15 cellular contexts compared by ENCODE assay signal in the genomic region with DNA sequence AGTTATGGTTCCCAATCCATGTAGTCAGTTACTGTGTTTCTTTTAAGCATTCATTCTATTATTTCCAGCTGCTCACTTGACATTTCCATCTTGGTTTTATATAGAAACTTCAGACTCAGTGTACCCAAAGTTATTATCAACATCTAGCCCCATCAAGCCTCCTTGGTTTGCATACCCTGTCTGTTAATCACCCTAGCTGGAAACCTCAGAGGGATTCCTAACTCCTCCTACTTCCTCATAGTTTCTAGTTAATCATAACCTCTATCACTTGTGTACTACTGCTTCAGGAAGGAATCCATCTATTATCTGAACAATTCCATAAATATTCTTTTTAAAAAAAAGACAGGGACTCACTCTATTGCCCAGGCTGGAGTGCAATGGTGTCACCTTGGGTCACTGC.
A peak's percentile ranks its signal among the peaks of the same experiment; 100 is the strongest.
DNase-seq lines count a peak whose midpoint lies in the region; FAIRE-seq and TF ChIP-seq lines count a peak whose summit lies in the region.
"Had no signal": no experiment of that assay in that cellular context is flagged by ENCODE, and none has a peak within 500 bp of the region (broad histone marks: within the 10 kb centered on the region; RNA-seq: fewer than 3 reads in every experiment).

No MANE protein-coding gene starts in this region.

- H3K27ac ChIP-seq in astrocyte (ENCODE audit: low read depth, low read length), result peak overlapping the region; percentile 75
- H3K27ac ChIP-seq: gastroesophageal sphincter, psoas muscle had no signal

- H3K4me3 ChIP-seq in astrocyte (ENCODE audit: insufficient read depth, low read depth, low read length), result no peak overlapping the region
- H3K4me3 ChIP-seq: gastroesophageal sphincter, psoas muscle had no signal

- H3K9me3 ChIP-seq in astrocyte (ENCODE audit: insufficient read depth, low read depth, low read length), result no peaks in the 10 kb centered on the region
- H3K9me3 ChIP-seq: gastroesophageal sphincter, psoas muscle had no signal

- H3K27ac Mint-ChIP-seq in astrocyte (ENCODE audit: unreplicated experiment) (peak overlapping the region; percentile 66), endothelial cell (ENCODE audit: unreplicated experiment) (no peak overlapping the region)
- H3K27ac Mint-ChIP-seq: activated CD8-positive, alpha-beta memory T cell treated with anti-CD3 and anti-CD28 coated beads, Interleukin-2, amount 10 ng/mL, durations not matched to agents 7 days and 5 days had no signal

- H3K4me1 Mint-ChIP-seq in astrocyte (ENCODE audit: low read depth, unreplicated experiment) (peaks cover 28% of the 10 kb centered on the region), endothelial cell (ENCODE audit: unreplicated experiment) (no peaks in the 10 kb centered on the region)

- H3K36me3 Mint-ChIP-seq in astrocyte (ENCODE audit: low read depth, unreplicated experiment) (peaks cover 8% of the 10 kb centered on the region), endothelial cell (ENCODE audit: low read depth, unreplicated experiment) (no peaks in the 10 kb centered on the region)
- H3K36me3 Mint-ChIP-seq: WTC11 had no signal

- peak; percentile 88 for FAIRE-seq in astrocyte (lab: Jason Lieb, UNC)

- H3K4me1 ChIP-seq in astrocyte (ENCODE audit: insufficient read depth, low read length), result peaks cover 16% of the 10 kb centered on the region
- H3K4me1 ChIP-seq: gastroesophageal sphincter, psoas muscle had no signal

- no peaks in the 10 kb centered on the region for H3K36me3 ChIP-seq in astrocyte (ENCODE audit: insufficient read depth, low read length)

- no peaks in the 10 kb centered on the region for H4K20me1 ChIP-seq in astrocyte (ENCODE audit: insufficient read depth, low read length)

- H3K27me3 Mint-ChIP-seq in astrocyte (ENCODE audit: low read depth, unreplicated experiment) (no peaks in the 10 kb centered on the region), endothelial cell (ENCODE audit: unreplicated experiment) (peaks cover 5% of the 10 kb centered on the region)
- H3K27me3 Mint-ChIP-seq: activated CD8-positive, alpha-beta memory T cell treated with anti-CD3 and anti-CD28 coated beads, Interleukin-2, amount 10 ng/mL, durations not matched to agents 7 days and 5 days had no signal

- H2AFZ ChIP-seq in astrocyte (ENCODE audit: low read depth, low read length), result no peak overlapping the region

- H3K79me2 ChIP-seq in astrocyte (ENCODE audit: insufficient read depth, low read length), result no peaks in the 10 kb centered on the region

- no peaks in the 10 kb centered on the region for H3K27me3 ChIP-seq in astrocyte (ENCODE audit: insufficient read depth, low read length)
- H3K27me3 ChIP-seq: gastroesophageal sphincter had no signal

- H3K9me3 Mint-ChIP-seq in astrocyte (ENCODE audit: unreplicated experiment), result no peaks in the 10 kb centered on the region
- H3K9me3 Mint-ChIP-seq in endothelial cell (ENCODE audit: unreplicated experiment), result no peaks in the 10 kb centered on the region
- H3K9me3 Mint-ChIP-seq: WTC11 had no signal

- peak; percentile 55 for DNase-seq in AG08395 (ENCODE audit: low spot score)
- peak; percentile 20 for DNase-seq in HT-29 (ENCODE audit: low spot score)
- peak; percentile 88 for DNase-seq in astrocyte (ENCODE audit: low read depth)
- peak; percentile 34 for DNase-seq in hepatic stellate cell (ENCODE audit: low spot score)
- DNase-seq in NCI-H2081 treated with DMSO at 0.1 percent for 48 hours (lab: John Stamatoyannopoulos, UW), result no peak
- no peak for DNase-seq in stimulated activated CD4-positive, alpha-beta T cell treated with anti-CD3 and anti-CD28 coated beads, Interleukin-4, amount 100 ng/mL, for 1 hour
- DNase-seq in activated effector memory CD4-positive, alpha-beta T cell treated with anti-CD3 and anti-CD28 coated beads, Interleukin-2, amount 50 U/mL, for 16 hours, result no peak
- no peak for DNase-seq in endothelial cell (ENCODE audit: low spot score)
- DNase-seq: activated CD8-positive, alpha-beta memory T cell treated with anti-CD3 and anti-CD28 coated beads, Interleukin-2, amount 10 ng/mL, durations not matched to agents 7 days and 5 days; dermis blood vessel endothelial cell; islet precursor cell; psoas muscle; stimulated activated CD4-positive, alpha-beta T cell treated with anti-CD3 and anti-CD28 coated beads, Interleukin-1b, Interleukin-23, amount 100 ng/mL, for 48 hours had no signal

- peak overlapping the region; percentile 61 for H3K4me2 ChIP-seq in astrocyte (ENCODE audit: low read length)

- peak overlapping the region; percentile 43 for H3K9ac ChIP-seq in astrocyte (ENCODE audit: low read length)

- TF ChIP-seq CTCF in astrocyte (IDR thresholded peaks at IDR 0.05; ENCODE audit: insufficient read depth, low read depth, low read length), result no peak
- no peak for TF ChIP-seq CTCF in endothelial cell (IDR thresholded peaks at IDR 0.05; ENCODE audit: unreplicated experiment)

- no peak overlapping the region for H3K4me3 Mint-ChIP-seq in astrocyte (ENCODE audit: unreplicated experiment)
- H3K4me3 Mint-ChIP-seq in endothelial cell (ENCODE audit: unreplicated experiment), result no peak overlapping the region
- H3K4me3 Mint-ChIP-seq: activated CD8-positive, alpha-beta memory T cell treated with anti-CD3 and anti-CD28 coated beads, Interleukin-2, amount 10 ng/mL, durations not matched to agents 7 days and 5 days; WTC11 had no signal

Comparison
In these comparisons a context has a peak if more than half of its experiments do, and no peak if none do; other contexts are left out.
1. DNase-seq: peak in AG08395 (single experiment), HT-29 (single experiment), astrocyte (single experiment) and hepatic stellate cell (single experiment); none in NCI-H2081 treated with DMSO at 0.1 percent for 48 hours (single experiment), stimulated activated CD4-positive, alpha-beta T cell treated with anti-CD3 and anti-CD28 coated beads, Interleukin-4, amount 100 ng/mL, for 1 hour (single experiment), activated effector memory CD4-positive, alpha-beta T cell treated with anti-CD3 and anti-CD28 coated beads, Interleukin-2, amount 50 U/mL, for 16 hours (single experiment) and endothelial cell (single experiment).